ENCODE assay signal across 8 cellular contexts in genomic region chr16:11672206-11673090, GRCh38. TPM values are rescaled to one million over a fixed set of nuclear protein-coding genes. Genes with fewer than 3 reads are reported as not detected.
DNase-seq lines count a peak whose midpoint lies in the region; ATAC-seq and TF ChIP-seq lines count a peak whose summit lies in the region.

No MANE protein-coding gene starts in this region.

- DNase-seq in DND-41 (peak; percentile 43), Karpas-422 (peak; percentile 86), ovary (no peak)
- DNase-seq in activated naive CD8-positive, alpha-beta T cell treated with anti-CD3 and anti-CD28 coated beads for 36 hours: no peak
- DNase-seq in naive thymus-derived CD8-positive, alpha-beta T cell: peak in 7 of 10 donors; percentile 25 to 75 (median 43)

- H3K4me1 Mint-ChIP-seq in activated naive CD8-positive, alpha-beta T cell treated with anti-CD3 and anti-CD28 coated beads for 36 hours: peaks cover 56% of the 10 kb centered on the region
- H3K4me1 Mint-ChIP-seq in naive thymus-derived CD8-positive, alpha-beta T cell: peaks cover 33 to 84% (median 72%) of the 10 kb centered on the region in 4 donors

- no peak for TF ChIP-seq POLR2A in ovary (IDR thresholded peaks at IDR 0.05)

- H3K4me3 ChIP-seq in DND-41 (ENCODE audit: low read depth in 1 of 2, low read length in 2 of 2) (no peak overlapping the region), Karpas-422 (ENCODE audit: low read length) (peak overlapping the region; percentile 19; the same call in 1 of the 2 replicates), ovary (no peak overlapping the region)

- H3K9me3 ChIP-seq in DND-41 (ENCODE audit: insufficient read depth, low read length, severe bottlenecking) (no peaks in the 10 kb centered on the region), Karpas-422 (ENCODE audit: low read length) (no peaks in the 10 kb centered on the region), ovary (no peaks in the 10 kb centered on the region)

- TF ChIP-seq EP300 in ovary (IDR thresholded peaks at IDR 0.05): no peak

- peaks cover 45% of the 10 kb centered on the region for H3K4me1 ChIP-seq in DND-41 (ENCODE audit: insufficient read depth, low read length)
- peaks cover 61% of the 10 kb centered on the region for H3K4me1 ChIP-seq in Karpas-422 (ENCODE audit: low read length)
- H3K4me1 ChIP-seq in ovary (ENCODE audit: insufficient read depth): peaks cover 37% of the 10 kb centered on the region

- no peak overlapping the region for H3K9ac ChIP-seq in DND-41 (ENCODE audit: low read depth, low read length)
- peak overlapping the region; percentile 59 for H3K9ac ChIP-seq in Karpas-422 (ENCODE audit: low read length)

- intact Hi-C loops in ovary (cut with DNase I): no loop called here

- TF ChIP-seq CTCF in DND-41 (IDR thresholded peaks at IDR 0.05; ENCODE audit: borderline replicate concordance, extremely low read depth, low read length, poor library complexity, severe bottlenecking) (no peak), ovary (IDR thresholded peaks at IDR 0.05) (no peak)

- peaks cover 24% of the 10 kb centered on the region for H3K36me3 ChIP-seq in DND-41 (ENCODE audit: insufficient read depth, low read length)
- H3K36me3 ChIP-seq in Karpas-422 (ENCODE audit: insufficient read depth, low read length): no peaks in the 10 kb centered on the region
- H3K36me3 ChIP-seq in ovary: no peaks in the 10 kb centered on the region

- H3K27ac ChIP-seq in DND-41 (ENCODE audit: low read length): peak overlapping the region; percentile 30
- H3K27ac ChIP-seq in Karpas-422 (ENCODE audit: low read length): peak overlapping the region; percentile 55
- H3K27ac ChIP-seq in ovary: no peak overlapping the region

- no peaks in the 10 kb centered on the region for H3K9me2 ChIP-seq in Karpas-422 (replicated peaks; ENCODE audit: insufficient read depth, low read length)

- H3K79me2 ChIP-seq in DND-41 (ENCODE audit: insufficient read depth, low read length) (peaks cover 57% of the 10 kb centered on the region), Karpas-422 (ENCODE audit: low read length) (no peaks in the 10 kb centered on the region)

- peaks cover 2% of the 10 kb centered on the region for H3K36me3 Mint-ChIP-seq in activated naive CD8-positive, alpha-beta T cell treated with anti-CD3 and anti-CD28 coated beads for 36 hours
- peaks cover 0 to 24% (median 0%) of the 10 kb centered on the region in 3 donors for H3K36me3 Mint-ChIP-seq in naive thymus-derived CD8-positive, alpha-beta T cell

- POLR2A ChIA-PET in naive thymus-derived CD8-positive, alpha-beta T cell (lab: Charles Lee): interaction anchor here (1.0 to 1.4 kb wide), 2 partner anchors 8 kb away, joined by 3 to 5 read pairs; no protein-coding TSS in a partner anchor

- no peaks in the 10 kb centered on the region for H3K27me3 Mint-ChIP-seq in activated naive CD8-positive, alpha-beta T cell treated with anti-CD3 and anti-CD28 coated beads for 36 hours
- no peaks in the 10 kb centered on the region for H3K27me3 Mint-ChIP-seq in naive thymus-derived CD8-positive, alpha-beta T cell

- no peak overlapping the region for H3K4me2 ChIP-seq in DND-41 (ENCODE audit: insufficient read depth, low read length)
- H3K4me2 ChIP-seq in Karpas-422 (ENCODE audit: low read depth, low read length, poor library complexity, severe bottlenecking): peak overlapping the region; percentile 58

- ATAC-seq in DND-41 (ENCODE audit: insufficient read depth, low read depth): no peak
- ATAC-seq in naive thymus-derived CD8-positive, alpha-beta T cell: peak in 1 of 2 donors; percentile 26
- ATAC-seq in GM19351 (IDR thresholded peaks at IDR 0.05; ENCODE audit: unreplicated experiment): no peak
- no peak for ATAC-seq in GM18909 (IDR thresholded peaks at IDR 0.05; ENCODE audit: poor library complexity, unreplicated experiment)
- no peak for ATAC-seq in GM21526 (IDR thresholded peaks at IDR 0.05; ENCODE audit: low FRiP score, unreplicated experiment)

- 85 to 87% (median 87%) methylated on average over 25 of the region's 25 CpGs for WGBS in ovary, 3 donors

- H3K27me3 ChIP-seq in DND-41 (ENCODE audit: insufficient read depth, low read length, poor library complexity) (no peaks in the 10 kb centered on the region), Karpas-422 (ENCODE audit: low read length) (no peaks in the 10 kb centered on the region), ovary (no peaks in the 10 kb centered on the region)

- H3K9me3 Mint-ChIP-seq in activated naive CD8-positive, alpha-beta T cell treated with anti-CD3 and anti-CD28 coated beads for 36 hours: no peaks in the 10 kb centered on the region
- H3K9me3 Mint-ChIP-seq in naive thymus-derived CD8-positive, alpha-beta T cell: no peaks in the 10 kb centered on the region

- peak overlapping the region; percentile 92 for H3K27ac Mint-ChIP-seq in activated naive CD8-positive, alpha-beta T cell treated with anti-CD3 and anti-CD28 coated beads for 36 hours
- H3K27ac Mint-ChIP-seq in naive thymus-derived CD8-positive, alpha-beta T cell: peak overlapping the region; percentile 88 to 98 (median 97)

- H4K20me1 ChIP-seq in DND-41 (ENCODE audit: insufficient read depth, low read length): peaks cover 75% of the 10 kb centered on the region
- H4K20me1 ChIP-seq in Karpas-422 (ENCODE audit: insufficient read depth, low read depth, low read length): peaks cover 6% of the 10 kb centered on the region; the same call in 1 of the 2 replicates

- H3K4me3 Mint-ChIP-seq in activated naive CD8-positive, alpha-beta T cell treated with anti-CD3 and anti-CD28 coated beads for 36 hours: peak overlapping the region; percentile 59
- H3K4me3 Mint-ChIP-seq in naive thymus-derived CD8-positive, alpha-beta T cell: peak overlapping the region; percentile 26 to 94 (median 84)

- H2AFZ ChIP-seq in DND-41 (ENCODE audit: low read depth, low read length) (no peak overlapping the region), Karpas-422 (ENCODE audit: low read length) (peak overlapping the region; percentile 79; the same call in 1 of the 2 replicates)

RNA-seq across cellular contexts. Expression of gene SNN, which starts 4.2 kb away (rescaled TPM):
- 27.4 and 34.2 TPM in 2 replicates for total RNA-seq in Karpas-422 (2014; rRNA removed; shearing (Covaris generic); ENCODE audit: low replicate concordance)
- total RNA-seq in activated naive CD8-positive, alpha-beta T cell treated with anti-CD3 and anti-CD28 coated beads for 36 hours: 10 to 100 TPM; 10.3 to 11.2 TPM
- 10 to 100 TPM; 24.4 to 25.9 TPM for total RNA-seq in naive thymus-derived CD8-positive, alpha-beta T cell
- 10 to 100 TPM; 16.0 to 26.9 (median 19.0) TPM for polyA plus RNA-seq in naive thymus-derived CD8-positive, alpha-beta T cell
- total RNA-seq in ovary: 10 to 100 TPM in 6 of 7 donors, 1 to 10 TPM in 1; 8.0 to 40.3 (median 24.7) TPM
- 10 to 100 TPM; 18.0 to 18.3 TPM for polyA plus RNA-seq in ovary

Comparison
In these comparisons a context has a peak if more than half of its experiments do, and no peak if none do; other contexts are left out.
1. DNase-seq: peak in DND-41 (single experiment), Karpas-422 (single experiment) and naive thymus-derived CD8-positive, alpha-beta T cell (7 of 10); none in activated naive CD8-positive, alpha-beta T cell treated with anti-CD3 and anti-CD28 coated beads for 36 hours (single experiment) and ovary (0 of 5).
2. H3K27ac ChIP-seq: peak in DND-41 (single experiment) and Karpas-422 (single experiment); none in ovary (0 of 2).